ENCODE assay signal across 10 cellular contexts in genomic region chr6:144155529-144155928, GRCh38. TPM values are rescaled to one million over a fixed set of nuclear protein-coding genes. Genes with fewer than 3 reads are reported as not detected.
A peak's percentile ranks its signal among the peaks of the same experiment; 100 is the strongest.
DNase-seq lines count a peak whose midpoint lies in the region; ATAC-seq, FAIRE-seq and TF ChIP-seq lines count a peak whose summit lies in the region.
"Had no signal": no experiment of that assay in that cellular context is flagged by ENCODE, and none has a peak within 500 bp of the region (broad histone marks: within the 10 kb centered on the region; RNA-seq: fewer than 3 reads in every experiment).

No MANE protein-coding gene starts in this region.

- H3K27ac Mint-ChIP-seq in activated CD8-positive, alpha-beta T cell treated with anti-CD3 and anti-CD28 coated beads for 36 hours, result peak overlapping the region; percentile 58
- H3K27ac Mint-ChIP-seq in activated CD8-positive, alpha-beta T cell treated with anti-CD3 and anti-CD28 coated beads, Interleukin-2, amount 10 ng/mL, durations not matched to agents 7 days and 5 days, result no peak overlapping the region
- peak overlapping the region; percentile 9 for H3K27ac Mint-ChIP-seq in stimulated activated naive B cell treated with anti-CD40 and anti-IgM and Interleukin-4, amounts not matched to agents 10 μg/mL and 1 μg/mL and 100 μg/mL, for 72 hours
- H3K27ac Mint-ChIP-seq in activated naive CD4-positive, alpha-beta T cell treated with anti-CD3 and anti-CD28 coated beads for 36 hours, result no peak overlapping the region
- H3K27ac Mint-ChIP-seq in type B pancreatic cell, result no peak overlapping the region

- peaks cover 73% of the 10 kb centered on the region for H3K36me3 Mint-ChIP-seq in activated CD8-positive, alpha-beta T cell treated with anti-CD3 and anti-CD28 coated beads for 36 hours (ENCODE audit: low read depth)
- H3K36me3 Mint-ChIP-seq in activated CD8-positive, alpha-beta T cell treated with anti-CD3 and anti-CD28 coated beads, Interleukin-2, amount 10 ng/mL, durations not matched to agents 7 days and 5 days (ENCODE audit: low read depth), result peaks cover 50% of the 10 kb centered on the region
- peaks cover 37 to 65% of the 10 kb centered on the region in 2 donors for H3K36me3 Mint-ChIP-seq in stimulated activated naive B cell treated with anti-CD40 and anti-IgM and Interleukin-4, amounts not matched to agents 10 μg/mL and 1 μg/mL and 100 μg/mL, for 72 hours
- peaks cover 56% of the 10 kb centered on the region for H3K36me3 Mint-ChIP-seq in activated naive CD4-positive, alpha-beta T cell treated with anti-CD3 and anti-CD28 coated beads for 36 hours (ENCODE audit: low read depth)
- no peaks in the 10 kb centered on the region for H3K36me3 Mint-ChIP-seq in type B pancreatic cell

- ATAC-seq in activated CD8-positive, alpha-beta T cell treated with anti-CD3 and anti-CD28 coated beads for 36 hours, result peak; percentile 28
- ATAC-seq in activated CD8-positive, alpha-beta T cell treated with anti-CD3 and anti-CD28 coated beads, Interleukin-2, amount 10 ng/mL, durations not matched to agents 7 days and 5 days, result no peak
- peak; percentile 60 for ATAC-seq in GM21723 (IDR thresholded peaks at IDR 0.05; ENCODE audit: unreplicated experiment)
- ATAC-seq in HG03354 (IDR thresholded peaks at IDR 0.05; ENCODE audit: poor library complexity, severe bottlenecking, unreplicated experiment), result peak; percentile 63
- ATAC-seq in stimulated activated naive B cell treated with anti-CD40 and anti-IgM and Interleukin-4, amounts not matched to agents 10 μg/mL and 1 μg/mL and 100 μg/mL, for 72 hours (replicated peaks), result no peak
- ATAC-seq: A549 had no signal

- no peak overlapping the region for H3K4me3 Mint-ChIP-seq in activated CD8-positive, alpha-beta T cell treated with anti-CD3 and anti-CD28 coated beads for 36 hours
- H3K4me3 Mint-ChIP-seq in activated CD8-positive, alpha-beta T cell treated with anti-CD3 and anti-CD28 coated beads, Interleukin-2, amount 10 ng/mL, durations not matched to agents 7 days and 5 days, result no peak overlapping the region
- no peak overlapping the region for H3K4me3 Mint-ChIP-seq in stimulated activated naive B cell treated with anti-CD40 and anti-IgM and Interleukin-4, amounts not matched to agents 10 μg/mL and 1 μg/mL and 100 μg/mL, for 72 hours
- no peak overlapping the region for H3K4me3 Mint-ChIP-seq in activated naive CD4-positive, alpha-beta T cell treated with anti-CD3 and anti-CD28 coated beads for 36 hours
- no peak overlapping the region for H3K4me3 Mint-ChIP-seq in type B pancreatic cell
- H3K4me3 Mint-ChIP-seq: activated T-cell treated with anti-CD3 and anti-CD28 coated beads, Interleukin-2, amount 50 U/mL, for 4 hours had no signal

- CTCF ChIA-PET in activated CD8-positive, alpha-beta T cell treated with anti-CD3 and anti-CD28 coated beads for 36 hours (lab: Charles Lee), result interaction anchor here (1.2 kb wide), 2 partner anchors 23 to 64 kb away, joined by 3 to 6 read pairs; no protein-coding TSS in a partner anchor
- CTCF ChIA-PET in activated CD8-positive, alpha-beta T cell treated with anti-CD3 and anti-CD28 coated beads, Interleukin-2, amount 10 ng/mL, durations not matched to agents 7 days and 5 days (lab: Charles Lee), result interaction anchor here (1.0 to 1.4 kb wide), 4 partner anchors 9 to 39 kb away, joined by 3 to 4 read pairs (median 3); no protein-coding TSS in a partner anchor
- CTCF ChIA-PET in activated naive CD4-positive, alpha-beta T cell treated with anti-CD3 and anti-CD28 coated beads for 36 hours (lab: Charles Lee), result interaction anchor here (0.6 to 1.8 kb wide), 2 partner anchors 61 to 157 kb away, joined by 4 to 5 read pairs; no protein-coding TSS in a partner anchor

- FAIRE-seq in urothelium cell line (lab: Jason Lieb, UNC), result no peak
- FAIRE-seq: A549 had no signal

- TF ChIP-seq CTCF in activated CD8-positive, alpha-beta T cell treated with anti-CD3 and anti-CD28 coated beads for 36 hours (IDR thresholded peaks at IDR 0.05), result no peak
- no peak for TF ChIP-seq CTCF in type B pancreatic cell (conservative IDR thresholded peaks at IDR 0.05)

- no peak for DNase-seq in activated CD8-positive, alpha-beta T cell treated with anti-CD3 and anti-CD28 coated beads for 36 hours
- no peak for DNase-seq in activated CD8-positive, alpha-beta T cell treated with anti-CD3 and anti-CD28 coated beads, Interleukin-2, amount 10 ng/mL, durations not matched to agents 7 days and 5 days
- no peak for DNase-seq in stimulated activated naive B cell treated with anti-CD40 and anti-IgM and Interleukin-4, amounts not matched to agents 10 μg/mL and 1 μg/mL and 100 μg/mL, for 72 hours
- DNase-seq in activated naive CD4-positive, alpha-beta T cell treated with anti-CD3 and anti-CD28 coated beads for 36 hours, result no peak
- no peak for DNase-seq in urothelium cell line (ENCODE audit: low spot score)
- DNase-seq in type B pancreatic cell (ENCODE audit: extremely low spot score, unreplicated experiment), result no peak
- DNase-seq: activated T-cell treated with anti-CD3 and anti-CD28 coated beads, Interleukin-2, amount 50 U/mL, for 4 hours had no signal

- POLR2A ChIA-PET in activated CD8-positive, alpha-beta T cell treated with anti-CD3 and anti-CD28 coated beads for 36 hours (lab: Charles Lee), result interaction anchor here (0.6 to 1.0 kb wide), 3 partner anchors 10 to 97 kb away, joined by 3 read pairs; no protein-coding TSS in a partner anchor
- POLR2A ChIA-PET in activated CD8-positive, alpha-beta T cell treated with anti-CD3 and anti-CD28 coated beads, Interleukin-2, amount 10 ng/mL, durations not matched to agents 7 days and 5 days (lab: Charles Lee), result no interaction called here

- H3K9me3 Mint-ChIP-seq in activated CD8-positive, alpha-beta T cell treated with anti-CD3 and anti-CD28 coated beads for 36 hours, result no peaks in the 10 kb centered on the region
- no peaks in the 10 kb centered on the region for H3K9me3 Mint-ChIP-seq in activated CD8-positive, alpha-beta T cell treated with anti-CD3 and anti-CD28 coated beads, Interleukin-2, amount 10 ng/mL, durations not matched to agents 7 days and 5 days (ENCODE audit: insufficient read depth)
- no peaks in the 10 kb centered on the region for H3K9me3 Mint-ChIP-seq in stimulated activated naive B cell treated with anti-CD40 and anti-IgM and Interleukin-4, amounts not matched to agents 10 μg/mL and 1 μg/mL and 100 μg/mL, for 72 hours
- H3K9me3 Mint-ChIP-seq in activated naive CD4-positive, alpha-beta T cell treated with anti-CD3 and anti-CD28 coated beads for 36 hours, result no peaks in the 10 kb centered on the region
- no peaks in the 10 kb centered on the region for H3K9me3 Mint-ChIP-seq in type B pancreatic cell
- H3K9me3 Mint-ChIP-seq: activated T-cell treated with anti-CD3 and anti-CD28 coated beads, Interleukin-2, amount 50 U/mL, for 4 hours had no signal

- H3K4me1 Mint-ChIP-seq in activated CD8-positive, alpha-beta T cell treated with anti-CD3 and anti-CD28 coated beads for 36 hours (ENCODE audit: low read depth), result peaks cover 55% of the 10 kb centered on the region
- peaks cover 48% of the 10 kb centered on the region for H3K4me1 Mint-ChIP-seq in activated CD8-positive, alpha-beta T cell treated with anti-CD3 and anti-CD28 coated beads, Interleukin-2, amount 10 ng/mL, durations not matched to agents 7 days and 5 days (ENCODE audit: low read depth)
- peaks cover 20 to 48% of the 10 kb centered on the region in 2 donors for H3K4me1 Mint-ChIP-seq in stimulated activated naive B cell treated with anti-CD40 and anti-IgM and Interleukin-4, amounts not matched to agents 10 μg/mL and 1 μg/mL and 100 μg/mL, for 72 hours
- H3K4me1 Mint-ChIP-seq in activated naive CD4-positive, alpha-beta T cell treated with anti-CD3 and anti-CD28 coated beads for 36 hours (ENCODE audit: low read depth), result peaks cover 51% of the 10 kb centered on the region
- peaks cover 9% of the 10 kb centered on the region for H3K4me1 Mint-ChIP-seq in type B pancreatic cell (ENCODE audit: unreplicated experiment)

- H3K27me3 Mint-ChIP-seq in activated CD8-positive, alpha-beta T cell treated with anti-CD3 and anti-CD28 coated beads for 36 hours, result no peaks in the 10 kb centered on the region
- no peaks in the 10 kb centered on the region for H3K27me3 Mint-ChIP-seq in activated CD8-positive, alpha-beta T cell treated with anti-CD3 and anti-CD28 coated beads, Interleukin-2, amount 10 ng/mL, durations not matched to agents 7 days and 5 days (ENCODE audit: low read depth)
- H3K27me3 Mint-ChIP-seq in stimulated activated naive B cell treated with anti-CD40 and anti-IgM and Interleukin-4, amounts not matched to agents 10 μg/mL and 1 μg/mL and 100 μg/mL, for 72 hours, result no peaks in the 10 kb centered on the region
- H3K27me3 Mint-ChIP-seq in activated naive CD4-positive, alpha-beta T cell treated with anti-CD3 and anti-CD28 coated beads for 36 hours (ENCODE audit: low read depth), result no peaks in the 10 kb centered on the region
- H3K27me3 Mint-ChIP-seq in type B pancreatic cell, result peaks cover 44% of the 10 kb centered on the region

- intact Hi-C loops in activated CD8-positive, alpha-beta T cell treated with anti-CD3 and anti-CD28 coated beads for 36 hours (cut with micrococcal nuclease), result no loop called here
- intact Hi-C loops in activated naive CD4-positive, alpha-beta T cell treated with anti-CD3 and anti-CD28 coated beads for 36 hours (cut with micrococcal nuclease), result loop anchor here (10.0 kb wide), 2 partner anchors 701 to 1211 kb away; partner anchors contain the start of genes ADAT2, HIVEP2 and PEX3

RNA-seq across cellular contexts. Expression of gene STX11, which starts 5.2 kb away (rescaled TPM):
- total RNA-seq in activated CD8-positive, alpha-beta T cell treated with anti-CD3 and anti-CD28 coated beads for 36 hours, result 10 to 100 TPM; 19.4 to 20.7 TPM
- total RNA-seq in activated CD8-positive, alpha-beta T cell treated with anti-CD3 and anti-CD28 coated beads, Interleukin-2, amount 10 ng/mL, durations not matched to agents 7 days and 5 days, result 10 to 100 TPM; 13.9 to 14.1 TPM
- 10 to 100 TPM; 17.2 to 17.5 TPM for total RNA-seq in activated naive CD4-positive, alpha-beta T cell treated with anti-CD3 and anti-CD28 coated beads for 36 hours
- total RNA-seq in type B pancreatic cell (ENCODE audit: low replicate concordance), result 0.24 and 0.38 TPM in 2 replicates

Comparison
In these comparisons a context has a peak if more than half of its experiments do, and no peak if none do; other contexts are left out.
1. ATAC-seq: peak in activated CD8-positive, alpha-beta T cell treated with anti-CD3 and anti-CD28 coated beads for 36 hours (single experiment), GM21723 (single experiment) and HG03354 (single experiment); none in activated CD8-positive, alpha-beta T cell treated with anti-CD3 and anti-CD28 coated beads, Interleukin-2, amount 10 ng/mL, durations not matched to agents 7 days and 5 days (single experiment) and stimulated activated naive B cell treated with anti-CD40 and anti-IgM and Interleukin-4, amounts not matched to agents 10 μg/mL and 1 μg/mL and 100 μg/mL, for 72 hours (0 of 2).
2. H3K27ac Mint-ChIP-seq: peak in activated CD8-positive, alpha-beta T cell treated with anti-CD3 and anti-CD28 coated beads for 36 hours (single experiment) and stimulated activated naive B cell treated with anti-CD40 and anti-IgM and Interleukin-4, amounts not matched to agents 10 μg/mL and 1 μg/mL and 100 μg/mL, for 72 hours (single experiment); none in activated CD8-positive, alpha-beta T cell treated with anti-CD3 and anti-CD28 coated beads, Interleukin-2, amount 10 ng/mL, durations not matched to agents 7 days and 5 days (single experiment), activated naive CD4-positive, alpha-beta T cell treated with anti-CD3 and anti-CD28 coated beads for 36 hours (single experiment) and type B pancreatic cell (single experiment).
3. RNA of gene STX11, which starts 5.2 kb away (total RNA-seq): 19.4 to 20.7 TPM in activated CD8-positive, alpha-beta T cell treated with anti-CD3 and anti-CD28 coated beads for 36 hours, 17.2 to 17.5 TPM in activated naive CD4-positive, alpha-beta T cell treated with anti-CD3 and anti-CD28 coated beads for 36 hours and 13.9 to 14.1 TPM in activated CD8-positive, alpha-beta T cell treated with anti-CD3 and anti-CD28 coated beads, Interleukin-2, amount 10 ng/mL, durations not matched to agents 7 days and 5 days; 0.24 to 0.38 TPM in type B pancreatic cell; every median in the first group is over 10 times any median in the second.